In genomic region chr10:78196964-78197363, GRCh38 we compare ENCODE assay signal across 1 cellular context.
TF ChIP-seq lines count a peak whose summit lies in the region.

No MANE protein-coding gene starts in this region.

TF ChIP-seq in HepG2, 621 proteins besides CTCF, POLR2A, EP300 and RAD21 (continued from another document):
- TF ChIP-seq, protein P1, sequence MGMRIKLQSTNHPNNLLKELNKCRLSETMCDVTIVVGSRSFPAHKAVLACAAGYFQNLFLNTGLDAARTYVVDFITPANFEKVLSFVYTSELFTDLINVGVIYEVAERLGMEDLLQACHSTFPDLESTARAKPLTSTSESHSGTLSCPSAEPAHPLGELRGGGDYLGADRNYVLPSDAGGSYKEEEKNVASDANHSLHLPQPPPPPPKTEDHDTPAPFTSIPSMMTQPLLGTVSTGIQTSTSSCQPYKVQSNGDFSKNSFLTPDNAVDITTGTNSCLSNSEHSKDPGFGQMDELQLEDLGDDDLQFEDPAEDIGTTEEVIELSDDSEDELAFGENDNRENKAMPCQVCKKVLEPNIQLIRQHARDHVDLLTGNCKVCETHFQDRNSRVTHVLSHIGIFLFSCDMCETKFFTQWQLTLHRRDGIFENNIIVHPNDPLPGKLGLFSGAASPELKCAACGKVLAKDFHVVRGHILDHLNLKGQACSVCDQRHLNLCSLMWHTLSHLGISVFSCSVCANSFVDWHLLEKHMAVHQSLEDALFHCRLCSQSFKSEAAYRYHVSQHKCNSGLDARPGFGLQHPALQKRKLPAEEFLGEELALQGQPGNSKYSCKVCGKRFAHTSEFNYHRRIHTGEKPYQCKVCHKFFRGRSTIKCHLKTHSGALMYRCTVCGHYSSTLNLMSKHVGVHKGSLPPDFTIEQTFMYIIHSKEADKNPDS (CRISPR knock-in tag; IDR thresholded peaks at IDR 0.05), result no peak
- no peak for TF ChIP-seq KAT8 (CRISPR knock-in tag; IDR thresholded peaks at IDR 0.05)
- TF ChIP-seq NFRKB (IDR thresholded peaks at IDR 0.05), result 0 out of 2 replicates have a peak, but pooled peaks have one; percentile 11
- no peak for TF ChIP-seq ZNF720 (CRISPR knock-in tag; IDR thresholded peaks at IDR 0.05)
- no peak for TF ChIP-seq ZC3H4 (CRISPR knock-in tag; IDR thresholded peaks at IDR 0.05; ENCODE audit: borderline replicate concordance)
- TF ChIP-seq, protein P2, sequence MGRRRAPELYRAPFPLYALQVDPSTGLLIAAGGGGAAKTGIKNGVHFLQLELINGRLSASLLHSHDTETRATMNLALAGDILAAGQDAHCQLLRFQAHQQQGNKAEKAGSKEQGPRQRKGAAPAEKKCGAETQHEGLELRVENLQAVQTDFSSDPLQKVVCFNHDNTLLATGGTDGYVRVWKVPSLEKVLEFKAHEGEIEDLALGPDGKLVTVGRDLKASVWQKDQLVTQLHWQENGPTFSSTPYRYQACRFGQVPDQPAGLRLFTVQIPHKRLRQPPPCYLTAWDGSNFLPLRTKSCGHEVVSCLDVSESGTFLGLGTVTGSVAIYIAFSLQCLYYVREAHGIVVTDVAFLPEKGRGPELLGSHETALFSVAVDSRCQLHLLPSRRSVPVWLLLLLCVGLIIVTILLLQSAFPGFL (CRISPR knock-in tag; IDR thresholded peaks at IDR 0.05), result no peak
- 0 out of 2 replicates have a peak, but pooled peaks have one; percentile 60 for TF ChIP-seq TRIM22 (IDR thresholded peaks at IDR 0.05)
- no peak for TF ChIP-seq ZNF484 (CRISPR knock-in tag; IDR thresholded peaks at IDR 0.05; ENCODE audit: borderline replicate concordance, low read depth)
- TF ChIP-seq FOXA3 (CRISPR knock-in tag; IDR thresholded peaks at IDR 0.05), result no peak
- TF ChIP-seq, protein P3, sequence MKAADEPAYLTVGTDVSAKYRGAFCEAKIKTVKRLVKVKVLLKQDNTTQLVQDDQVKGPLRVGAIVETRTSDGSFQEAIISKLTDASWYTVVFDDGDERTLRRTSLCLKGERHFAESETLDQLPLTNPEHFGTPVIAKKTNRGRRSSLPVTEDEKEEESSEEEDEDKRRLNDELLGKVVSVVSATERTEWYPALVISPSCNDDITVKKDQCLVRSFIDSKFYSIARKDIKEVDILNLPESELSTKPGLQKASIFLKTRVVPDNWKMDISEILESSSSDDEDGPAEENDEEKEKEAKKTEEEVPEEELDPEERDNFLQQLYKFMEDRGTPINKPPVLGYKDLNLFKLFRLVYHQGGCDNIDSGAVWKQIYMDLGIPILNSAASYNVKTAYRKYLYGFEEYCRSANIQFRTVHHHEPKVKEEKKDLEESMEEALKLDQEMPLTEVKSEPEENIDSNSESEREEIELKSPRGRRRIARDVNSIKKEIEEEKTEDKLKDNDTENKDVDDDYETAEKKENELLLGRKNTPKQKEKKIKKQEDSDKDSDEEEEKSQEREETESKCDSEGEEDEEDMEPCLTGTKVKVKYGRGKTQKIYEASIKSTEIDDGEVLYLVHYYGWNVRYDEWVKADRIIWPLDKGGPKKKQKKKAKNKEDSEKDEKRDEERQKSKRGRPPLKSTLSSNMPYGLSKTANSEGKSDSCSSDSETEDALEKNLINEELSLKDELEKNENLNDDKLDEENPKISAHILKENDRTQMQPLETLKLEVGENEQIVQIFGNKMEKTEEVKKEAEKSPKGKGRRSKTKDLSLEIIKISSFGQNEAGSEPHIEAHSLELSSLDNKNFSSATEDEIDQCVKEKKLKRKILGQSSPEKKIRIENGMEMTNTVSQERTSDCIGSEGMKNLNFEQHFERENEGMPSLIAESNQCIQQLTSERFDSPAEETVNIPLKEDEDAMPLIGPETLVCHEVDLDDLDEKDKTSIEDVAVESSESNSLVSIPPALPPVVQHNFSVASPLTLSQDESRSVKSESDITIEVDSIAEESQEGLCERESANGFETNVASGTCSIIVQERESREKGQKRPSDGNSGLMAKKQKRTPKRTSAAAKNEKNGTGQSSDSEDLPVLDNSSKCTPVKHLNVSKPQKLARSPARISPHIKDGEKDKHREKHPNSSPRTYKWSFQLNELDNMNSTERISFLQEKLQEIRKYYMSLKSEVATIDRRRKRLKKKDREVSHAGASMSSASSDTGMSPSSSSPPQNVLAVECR (CRISPR knock-in tag; IDR thresholded peaks at IDR 0.05; ENCODE audit: borderline replicate concordance), result no peak
- TF ChIP-seq FOSL2 (CRISPR knock-in tag; IDR thresholded peaks at IDR 0.05), result no peak
- TF ChIP-seq GABPB1 (CRISPR knock-in tag; IDR thresholded peaks at IDR 0.05), result no peak
- TF ChIP-seq ZKSCAN1 (IDR thresholded peaks at IDR 0.05; ENCODE audit: low read length), result no peak
- TF ChIP-seq IKZF1 (IDR thresholded peaks at IDR 0.05), result peak; percentile 49; the same call in 1 of the 2 replicates
